27 cellular contexts compared by ENCODE assay signal in genomic region chr10:59027975-59028640, GRCh38.
A peak's percentile ranks its signal among the peaks of the same experiment; 100 is the strongest.
DNase-seq lines count a peak whose midpoint lies in the region; ATAC-seq and TF ChIP-seq lines count a peak whose summit lies in the region.
"Had no signal": no experiment of that assay in that cellular context is flagged by ENCODE, and none has a peak within 500 bp of the region (broad histone marks: within the 10 kb centered on the region; RNA-seq: fewer than 3 reads in every experiment).

No MANE protein-coding gene starts in this region.

- H3K36me3 Mint-ChIP-seq in chondrocyte (ENCODE audit: low read depth): no peaks in the 10 kb centered on the region
- H3K36me3 Mint-ChIP-seq: naive thymus-derived CD4-positive, alpha-beta T cell had no signal

- peaks cover 10% of the 10 kb centered on the region for H3K4me1 Mint-ChIP-seq in chondrocyte (ENCODE audit: low read depth)
- H3K4me1 Mint-ChIP-seq: naive thymus-derived CD4-positive, alpha-beta T cell had no signal

- H3K27ac Mint-ChIP-seq in chondrocyte (ENCODE audit: unreplicated experiment): peak overlapping the region; percentile 19
- H3K27ac Mint-ChIP-seq: naive thymus-derived CD4-positive, alpha-beta T cell had no signal

- TF ChIP-seq CTCF in chondrocyte (IDR thresholded peaks at IDR 0.05) (no peak), foreskin keratinocyte (conservative IDR thresholded peaks at IDR 0.05) (no peak)

- no peak overlapping the region for H3K27ac ChIP-seq in SK-N-MC
- H3K27ac ChIP-seq in foreskin keratinocyte: no peak overlapping the region
- H3K27ac ChIP-seq: C4-2B, KMS-11 had no signal

- no peaks in the 10 kb centered on the region for H3K9me3 ChIP-seq in SK-N-MC (ENCODE audit: low read depth, low read length)
- H3K9me3 ChIP-seq: HAP-1 had no signal

- H3K27me3 Mint-ChIP-seq in chondrocyte (ENCODE audit: low read depth): no peaks in the 10 kb centered on the region
- H3K27me3 Mint-ChIP-seq: naive thymus-derived CD4-positive, alpha-beta T cell had no signal

- no peak overlapping the region for H3K4me3 ChIP-seq in SK-N-MC
- H3K4me3 ChIP-seq: HAP-1 had no signal

- no peaks in the 10 kb centered on the region for H3K4me1 ChIP-seq in foreskin keratinocyte
- H3K4me1 ChIP-seq: HAP-1 had no signal

- H3K27me3 ChIP-seq in foreskin keratinocyte: no peaks in the 10 kb centered on the region

- no peak overlapping the region for H3K9ac ChIP-seq in SK-N-MC (ENCODE audit: insufficient read length)
- H3K9ac ChIP-seq: KMS-11 had no signal

- peak; percentile 15 for DNase-seq in EL
- peak; percentile 40 for DNase-seq in SK-N-MC (ENCODE audit: low read depth, low spot score)
- DNase-seq in chondrocyte (ENCODE audit: low spot score): no peak
- peak; percentile 38 to 53 for DNase-seq in foreskin keratinocyte
- no peak for DNase-seq in effector CD8-positive, alpha-beta T cell (lab: John Stamatoyannopoulos, UW)
- DNase-seq in NCI-H128 (lab: John Stamatoyannopoulos, UW; ENCODE audit: unreplicated experiment): no peak
- DNase-seq: activated CD4-positive, alpha-beta T cell treated with anti-CD3 and anti-CD28 coated beads for 1 hour; activated naive CD4-positive, alpha-beta T cell; activated T-cell treated with anti-CD3 and anti-CD28 coated beads, Interleukin-2, amount 50 U/mL, for 1 hour; amygdala; cerebellar nuclear complex; effector CD4-positive, alpha-beta T cell; naive thymus-derived CD4-positive, alpha-beta T cell; NCI-H1048; NCI-H187 treated with DMSO at 0.1 percent for 48 hours; NCI-H2227 treated with DMSO at 0.1 percent for 48 hours; NCI-H774; retina; SHP77; SW 1271; trophoblast cell had no signal

- no peaks in the 10 kb centered on the region for H3K36me3 ChIP-seq in SK-N-MC (ENCODE audit: insufficient read depth, low read length)
- H3K36me3 ChIP-seq: HAP-1 had no signal

- ATAC-seq in foreskin keratinocyte (no peak), GM21786 (IDR thresholded peaks at IDR 0.05; ENCODE audit: unreplicated experiment) (no peak), GM19397 (IDR thresholded peaks at IDR 0.05; ENCODE audit: unreplicated experiment) (no peak)
- ATAC-seq: left lobe of liver; naive thymus-derived CD4-positive, alpha-beta T cell had no signal

- H3K9me3 Mint-ChIP-seq in chondrocyte (ENCODE audit: low read depth): peaks cover 4% of the 10 kb centered on the region

- no peak overlapping the region for H3K4me3 Mint-ChIP-seq in chondrocyte (ENCODE audit: unreplicated experiment)
- H3K4me3 Mint-ChIP-seq: naive thymus-derived CD4-positive, alpha-beta T cell had no signal

Comparison
In these comparisons a context has a peak if more than half of its experiments do, and no peak if none do; other contexts are left out.
1. DNase-seq: peak in EL (single experiment), SK-N-MC (single experiment) and foreskin keratinocyte (2 of 2); none in chondrocyte (single experiment), effector CD8-positive, alpha-beta T cell (single experiment) and NCI-H128 (single experiment).